Comparison of ENCODE assay signal across 10 cellular contexts in genomic region chr1:155134322-155134721, GRCh38. TPM values are rescaled to one million over a fixed set of nuclear protein-coding genes. Genes with fewer than 3 reads are reported as not detected.
A peak's percentile ranks its signal among the peaks of the same experiment; 100 is the strongest.
DNase-seq lines count a peak whose midpoint lies in the region; ATAC-seq, FAIRE-seq and TF ChIP-seq lines count a peak whose summit lies in the region.
"Had no signal": no experiment of that assay in that cellular context is flagged by ENCODE, and none has a peak within 500 bp of the region (broad histone marks: within the 10 kb centered on the region; RNA-seq: fewer than 3 reads in every experiment).

No MANE protein-coding gene starts in this region.

- H3K79me2 ChIP-seq in K562 (ENCODE audit: control insufficient read depth, insufficient read depth, low read length) = peaks cover 42% of the 10 kb centered on the region

- H3K9ac ChIP-seq in K562 (ENCODE audit: insufficient read depth in 1 of 2, low read depth in 2 of 2, low read length in 2 of 2) (peak overlapping the region; percentile 39 to 91; a peak in 3 of 4 replicates), mucosa of rectum (ENCODE audit: low read depth in 1 of 2, low read length in 2 of 2) (peak overlapping the region; percentile 65 to 96)

- no peaks in the 10 kb centered on the region for H3K9me1 ChIP-seq in K562 (ENCODE audit: control insufficient read depth, insufficient read depth, low read length)

- ATAC-seq in K562 = no peak
- no peak for ATAC-seq in upper lobe of left lung (ENCODE audit: low FRiP score in 2 of 2)

- peaks cover 20% of the 10 kb centered on the region for H3K36me3 Mint-ChIP-seq in activated naive CD4-positive, alpha-beta T cell treated with anti-CD3 and anti-CD28 coated beads, Interleukin-2, amount 10 ng/mL, durations not matched to agents 7 days and 5 days

- CTCF ChIA-PET in activated naive CD4-positive, alpha-beta T cell treated with anti-CD3 and anti-CD28 coated beads, Interleukin-2, amount 10 ng/mL, durations not matched to agents 7 days and 5 days (lab: Charles Lee) = interaction anchor here (1.0 to 2.4 kb wide), 5 partner anchors 32 to 49 kb away, joined by 3 to 12 read pairs (median 6); partner anchors contain the start of gene KRTCAP2
- CTCF ChIA-PET in K562 (lab: Yijun Ruan, JAX; ENCODE audit: low intra/inter-chr PET ratio) = no interaction called here

- TF ChIP-seq CTCF in K562 (IDR thresholded peaks at IDR 0.05 in 2 of 3, conservative IDR thresholded peaks at IDR 0.05 in 1 of 3; ENCODE audit: insufficient read depth in 2 of 3, low read depth in 1 of 3, low read length in 3 of 3) = no peak
- TF ChIP-seq CTCF in upper lobe of left lung (IDR thresholded peaks at IDR 0.05) = no peak

- WGBS in K562 (ENCODE audit: insufficient coverage, low coverage, missing lambda C conversion rate) = 63% methylated on average over 1 of the region's 1 CpG
- WGBS in upper lobe of left lung, 2 donors = 50 to 55% methylated on average over 1 of the region's 1 CpG

- no peak for TF ChIP-seq POLR2A in K562 (conservative IDR thresholded peaks at IDR 0.05)
- TF ChIP-seq POLR2A in upper lobe of left lung (IDR thresholded peaks at IDR 0.05) = no peak

- H3K4me3 ChIP-seq in K562 (peak overlapping the region; percentile 82; the same call in 1 of the 2 replicates), mucosa of rectum (ENCODE audit: low read length in 2 of 2) (peak overlapping the region in 1 of 2 donors; percentile 86), upper lobe of left lung (peak overlapping the region in 3 of 4 donors; percentile 55 to 67 (median 66))

- peak overlapping the region; percentile 95 for H3K4me3 Mint-ChIP-seq in activated naive CD4-positive, alpha-beta T cell treated with anti-CD3 and anti-CD28 coated beads, Interleukin-2, amount 10 ng/mL, durations not matched to agents 7 days and 5 days

- H3K9me3 ChIP-seq in K562 (replicated peaks; ENCODE audit: control insufficient read depth, insufficient read depth, low read depth, low read length) (no peaks in the 10 kb centered on the region), mucosa of rectum (ENCODE audit: control insufficient read depth in 2 of 2, low read length in 2 of 2) (no peaks in the 10 kb centered on the region), upper lobe of left lung (no peaks in the 10 kb centered on the region)
- H3K9me3 ChIP-seq: HAP-1 had no signal

- intact Hi-C loops in K562 (cut with micrococcal nuclease) = no loop called here

- H3K27ac Mint-ChIP-seq in activated naive CD4-positive, alpha-beta T cell treated with anti-CD3 and anti-CD28 coated beads, Interleukin-2, amount 10 ng/mL, durations not matched to agents 7 days and 5 days = no peak overlapping the region

- POLR2A ChIA-PET in K562 (lab: Yijun Ruan, JAX) = interaction anchor here (1.0 to 2.2 kb wide), 5 partner anchors 10 to 164 kb away, joined by 3 to 7 read pairs (median 3); partner anchors contain the start of gene SHC1

- peaks cover 44% of the 10 kb centered on the region for H3K36me3 ChIP-seq in K562 (ENCODE audit: control insufficient read depth, insufficient read depth, low read length)
- H3K36me3 ChIP-seq in mucosa of rectum (ENCODE audit: control insufficient read depth in 2 of 2, insufficient read depth in 2 of 2, low read length in 2 of 2) = peaks cover 25 to 28% of the 10 kb centered on the region in 2 donors
- peaks cover 15 to 45% (median 30%) of the 10 kb centered on the region in 4 donors for H3K36me3 ChIP-seq in upper lobe of left lung

- H3K27ac ChIP-seq in K562 (ENCODE audit: extremely low read depth, low read depth, low read length) = no peak overlapping the region
- peak overlapping the region; percentile 97 to 100 for H3K27ac ChIP-seq in mucosa of rectum (ENCODE audit: low read depth in 2 of 2, low read length in 2 of 2)
- peak overlapping the region; percentile 96 to 98 (median 98) for H3K27ac ChIP-seq in upper lobe of left lung

- no TSS peak for BruUV-seq in K562 (replicated peaks; lab: Mats Ljungman, UMichigan)

- in situ Hi-C loops in K562 (cut with MboI) = no loop called here
- in situ Hi-C loops in G401 (cut with HindIII; ENCODE audit: low sequenced_read_pairs) = no loop called here

- no peaks in the 10 kb centered on the region for H4K20me1 ChIP-seq in K562 (replicated peaks; ENCODE audit: control insufficient read depth, insufficient read depth, low read length)

- TF ChIP-seq RAD21 in K562 (CRISPR knock-in tag; conservative IDR thresholded peaks at IDR 0.05 in 1 of 2, IDR thresholded peaks at IDR 0.05 in 1 of 2) = no peak

- H3K27me3 ChIP-seq in K562 (ENCODE audit: control insufficient read depth in 2 of 2, insufficient read depth in 2 of 2, low read length in 2 of 2) (no peaks in the 10 kb centered on the region), mucosa of rectum (ENCODE audit: control insufficient read depth in 2 of 2, insufficient read depth in 2 of 2, low read length in 2 of 2) (no peaks in the 10 kb centered on the region), upper lobe of left lung (no peaks in the 10 kb centered on the region)

- H3K4me1 ChIP-seq in K562 (replicated peaks in 1 of 2; ENCODE audit: control insufficient read depth in 2 of 2, insufficient read depth in 2 of 2, low read length in 2 of 2) = peaks cover 57 to 69% of the 10 kb centered on the region in 2 experiments
- H3K4me1 ChIP-seq in mucosa of rectum (ENCODE audit: control insufficient read depth in 2 of 2, insufficient read depth in 2 of 2, low read length in 2 of 2) = peaks cover 44 to 71% of the 10 kb centered on the region in 2 donors
- H3K4me1 ChIP-seq in upper lobe of left lung = peaks cover 54 to 75% (median 57%) of the 10 kb centered on the region in 4 donors

- H3K27me3 Mint-ChIP-seq in activated naive CD4-positive, alpha-beta T cell treated with anti-CD3 and anti-CD28 coated beads, Interleukin-2, amount 10 ng/mL, durations not matched to agents 7 days and 5 days = peaks cover 18% of the 10 kb centered on the region

- no peak overlapping the region for H2AFZ ChIP-seq in K562 (ENCODE audit: low read depth, low read length)

- no peaks in the 10 kb centered on the region for H3K9me3 Mint-ChIP-seq in activated naive CD4-positive, alpha-beta T cell treated with anti-CD3 and anti-CD28 coated beads, Interleukin-2, amount 10 ng/mL, durations not matched to agents 7 days and 5 days

- DNase-seq in activated naive CD4-positive, alpha-beta T cell treated with anti-CD3 and anti-CD28 coated beads, Interleukin-2, amount 10 ng/mL, durations not matched to agents 7 days and 5 days = no peak
- no peak for DNase-seq in activated naive CD4-positive, alpha-beta T cell treated with Interleukin-2 at 50 U/mL for 16 hours
- DNase-seq in K562 (ENCODE audit: extremely low read depth in 1 of 4, low spot score in 3 of 4) (peak in 1 of 4 experiments; percentile 4), upper lobe of left lung (no peak), G401 (ENCODE audit: low spot score) (no peak), NCI-H1105 (lab: John Stamatoyannopoulos, UW) (no peak), NOMO-1 treated with DMSO at 0.1 percent for 48 hours (lab: John Stamatoyannopoulos, UW; ENCODE audit: unreplicated experiment) (no peak)
- DNase-seq: NCI-H2081 treated with DMSO at 0.1 percent for 48 hours had no signal

- no peak for FAIRE-seq in K562 (lab: Jason Lieb, UNC)

- peaks cover 44% of the 10 kb centered on the region for H3K4me1 Mint-ChIP-seq in activated naive CD4-positive, alpha-beta T cell treated with anti-CD3 and anti-CD28 coated beads, Interleukin-2, amount 10 ng/mL, durations not matched to agents 7 days and 5 days

- TF ChIP-seq EP300 in K562 (IDR thresholded peaks at IDR 0.05; ENCODE audit: low read length) (no peak), upper lobe of left lung (IDR thresholded peaks at IDR 0.05) (no peak)

- H3K4me2 ChIP-seq in K562 (ENCODE audit: insufficient read depth, low read length) = peak overlapping the region; percentile 84

RNA-seq across cellular contexts. Expression of gene SLC50A1, which starts 1.3 kb away (rescaled TPM):
- total RNA-seq in K562 (2011; cell fraction: chromatin; rRNA removed; ENCODE audit: low replicate concordance) = 42.6 and 72.0 TPM in 2 replicates
- total RNA-seq in K562 (2011; cell fraction: nucleolus; rRNA removed) = 92.6 and 100 TPM in 2 replicates
- 93.1 and 101 TPM in 2 replicates for total RNA-seq in K562 (2011; cell fraction: nucleoplasm; rRNA removed)
- total RNA-seq in K562 (2014; rRNA removed) = 59.2 and 68.1 TPM in 2 replicates
- 52.2 and 58.7 TPM in 2 replicates for total RNA-seq in K562 (2014; rRNA removed; fragmentation: Illumina TruSeq; extraction: Trizol)
- 62.7 and 64.0 TPM in 2 replicates for total RNA-seq in K562 (2015; rRNA removed; fragmentation: Illumina TruSeq; extraction: Trizol)
- total RNA-seq in K562 (2021) = 46.5 and 50.0 TPM in 2 replicates
- 88.3 and 91.9 TPM in 2 replicates for polyA plus RNA-seq in K562 (2011; rRNA removed)
- polyA plus RNA-seq in K562 (2011; cell fraction: cytosol; rRNA removed) = 161 TPM in 2 replicates
- 30.6 and 31.3 TPM in 2 replicates for polyA plus RNA-seq in K562 (2011; cell fraction: nucleus; rRNA removed)
- 55.7 and 78.0 TPM in 2 replicates for polyA plus RNA-seq in K562 (2012)
- 86.2 and 96.6 TPM in 2 replicates for polyA plus RNA-seq in K562 (2014; fragmentation: Illumina TruSeq; extraction: Trizol)
- 100 to 1,000 TPM; 103 to 132 TPM for polyA plus RNA-seq in K562 (2014; fragmentation: Nextera tagmentation; extraction: Ambion mirVana)
- polyA plus RNA-seq in K562 (2014; rRNA removed) = 91.7 and 99.4 TPM in 2 replicates
- 36.3 and 45.8 TPM in 2 replicates for polyA minus RNA-seq in K562 (2011; rRNA and poly(A)+ RNA removed)
- polyA minus RNA-seq in K562 (2011; cell fraction: cytosol; rRNA and poly(A)+ RNA removed) = 23.1 and 29.2 TPM in 2 replicates
- 8.1 and 9.3 TPM in 2 replicates for polyA minus RNA-seq in K562 (2011; cell fraction: nucleus; rRNA and poly(A)+ RNA removed)
- 10 to 100 TPM; 19.9 to 49.9 (median 42.7) TPM for total RNA-seq in upper lobe of left lung
- total RNA-seq in G401 (2014; rRNA removed; shearing (Covaris generic)) = 15.9 and 19.8 TPM in 2 replicates

RNA-seq across cellular contexts. Expression of gene DPM3, which starts 6.0 kb away (rescaled TPM):
- total RNA-seq in K562 (2011; cell fraction: chromatin; rRNA removed; ENCODE audit: low replicate concordance) = 7.1 and 27.9 TPM in 2 replicates
- 73.0 and 77.4 TPM in 2 replicates for total RNA-seq in K562 (2011; cell fraction: nucleolus; rRNA removed)
- total RNA-seq in K562 (2011; cell fraction: nucleoplasm; rRNA removed) = 47.4 and 60.5 TPM in 2 replicates
- total RNA-seq in K562 (2014; rRNA removed) (41.3 and 45.1 TPM in 2 replicates), K562 (2014; rRNA removed; fragmentation: Illumina TruSeq; extraction: Trizol) (1.8 and 3.7 TPM in 2 replicates), K562 (2015; rRNA removed; fragmentation: Illumina TruSeq; extraction: Trizol) (34.2 and 40.0 TPM in 2 replicates), K562 (2021) (92.1 and 94.2 TPM in 2 replicates), upper lobe of left lung (100 to 1,000 TPM in 2 of 6 donors, 10 to 100 TPM in 3, not detected in 1; 25.1 to 112 (median 67.5) TPM)
- polyA plus RNA-seq in K562 (2011; rRNA removed) (27.1 and 62.3 TPM in 2 replicates), K562 (2014; fragmentation: Illumina TruSeq; extraction: Trizol) (8.6 and 59.7 TPM in 2 replicates), K562 (2014; fragmentation: Nextera tagmentation; extraction: Ambion mirVana) (10 to 100 TPM; 12.6 to 36.4 TPM), K562 (2014; rRNA removed) (120 and 141 TPM in 2 replicates)
- polyA plus RNA-seq in K562 (2011; cell fraction: cytosol; rRNA removed) = 209 and 283 TPM in 2 replicates
- polyA plus RNA-seq in K562 (2011; cell fraction: nucleus; rRNA removed) = 63.1 and 75.1 TPM in 2 replicates
- 123 and 131 TPM in 2 replicates for polyA plus RNA-seq in K562 (2012)
- 6.0 and 10.0 TPM in 2 replicates for polyA minus RNA-seq in K562 (2011; rRNA and poly(A)+ RNA removed)
- polyA minus RNA-seq in K562 (2011; cell fraction: cytosol; rRNA and poly(A)+ RNA removed) = 11.5 and 13.6 TPM in 2 replicates
- polyA minus RNA-seq in K562 (2011; cell fraction: nucleus; rRNA and poly(A)+ RNA removed) = 12.2 and 13.9 TPM in 2 replicates
- 83.3 and 104 TPM in 2 replicates for total RNA-seq in G401 (2014; rRNA removed; shearing (Covaris generic))

RNA-seq across cellular contexts. Expression of gene EFNA1, which starts 6.6 kb away (rescaled TPM):
- total RNA-seq in K562 (2011; cell fraction: chromatin; rRNA removed; ENCODE audit: low replicate concordance) = 5.1 and 11.1 TPM in 2 replicates
- total RNA-seq in K562 (2011; cell fraction: nucleolus; rRNA removed) = 14.3 and 14.5 TPM in 2 replicates
- 10.1 and 15.0 TPM in 2 replicates for total RNA-seq in K562 (2011; cell fraction: nucleoplasm; rRNA removed)
- 2.5 and 2.6 TPM in 2 replicates for total RNA-seq in K562 (2014; rRNA removed)
- 1.9 and 2.1 TPM in 2 replicates for total RNA-seq in K562 (2014; rRNA removed; fragmentation: Illumina TruSeq; extraction: Trizol)
- 3.3 and 3.7 TPM in 2 replicates for total RNA-seq in K562 (2015; rRNA removed; fragmentation: Illumina TruSeq; extraction: Trizol)
- 2.6 and 2.7 TPM in 2 replicates for total RNA-seq in K562 (2021)
- polyA plus RNA-seq in K562 (2011; rRNA removed) = 9.3 and 14.1 TPM in 2 replicates
- polyA plus RNA-seq in K562 (2011; cell fraction: cytosol; rRNA removed) = 12.2 and 13.8 TPM in 2 replicates
- polyA plus RNA-seq in K562 (2011; cell fraction: nucleus; rRNA removed) = 9.8 and 11.9 TPM in 2 replicates
- polyA plus RNA-seq in K562 (2012) = 3.3 and 4.8 TPM in 2 replicates
- polyA plus RNA-seq in K562 (2014; fragmentation: Illumina TruSeq; extraction: Trizol) = 3.0 and 3.5 TPM in 2 replicates
- 1 to 10 TPM; 3.7 TPM for polyA plus RNA-seq in K562 (2014; fragmentation: Nextera tagmentation; extraction: Ambion mirVana)
- polyA plus RNA-seq in K562 (2014; rRNA removed) = 2.8 and 5.3 TPM in 2 replicates
- polyA minus RNA-seq in K562 (2011; rRNA and poly(A)+ RNA removed) = 5.8 and 6.6 TPM in 2 replicates
- polyA minus RNA-seq in K562 (2011; cell fraction: cytosol; rRNA and poly(A)+ RNA removed) = 8.0 and 16.9 TPM in 2 replicates
- polyA minus RNA-seq in K562 (2011; cell fraction: nucleus; rRNA and poly(A)+ RNA removed) = 3.9 and 4.4 TPM in 2 replicates
- total RNA-seq in upper lobe of left lung = 100 to 1,000 TPM; 131 to 226 (median 164) TPM
- total RNA-seq in G401 (2014; rRNA removed; shearing (Covaris generic)) = 2.8 and 5.3 TPM in 2 replicates

RNA-seq across cellular contexts. Expression of gene KRTCAP2, which starts 38.8 kb away (rescaled TPM):
- 114 and 195 TPM in 2 replicates for total RNA-seq in K562 (2011; cell fraction: chromatin; rRNA removed; ENCODE audit: low replicate concordance)
- 338 and 376 TPM in 2 replicates for total RNA-seq in K562 (2011; cell fraction: nucleolus; rRNA removed)
- 298 TPM in 2 replicates for total RNA-seq in K562 (2011; cell fraction: nucleoplasm; rRNA removed)
- 211 and 255 TPM in 2 replicates for total RNA-seq in K562 (2014; rRNA removed)
- total RNA-seq in K562 (2014; rRNA removed; fragmentation: Illumina TruSeq; extraction: Trizol) = 226 and 244 TPM in 2 replicates
- total RNA-seq in K562 (2015; rRNA removed; fragmentation: Illumina TruSeq; extraction: Trizol) = 290 and 294 TPM in 2 replicates
- 243 and 253 TPM in 2 replicates for total RNA-seq in K562 (2021)
- 129 and 178 TPM in 2 replicates for polyA plus RNA-seq in K562 (2011; rRNA removed)
- polyA plus RNA-seq in K562 (2011; cell fraction: cytosol; rRNA removed) = 462 and 551 TPM in 2 replicates
- 206 and 232 TPM in 2 replicates for polyA plus RNA-seq in K562 (2011; cell fraction: nucleus; rRNA removed)
- 327 and 494 TPM in 2 replicates for polyA plus RNA-seq in K562 (2012)
- 418 and 443 TPM in 2 replicates for polyA plus RNA-seq in K562 (2014; fragmentation: Illumina TruSeq; extraction: Trizol)
- polyA plus RNA-seq in K562 (2014; fragmentation: Nextera tagmentation; extraction: Ambion mirVana) = 100 to 1,000 TPM; 429 to 436 TPM
- 126 and 196 TPM in 2 replicates for polyA plus RNA-seq in K562 (2014; rRNA removed)
- polyA minus RNA-seq in K562 (2011; rRNA and poly(A)+ RNA removed) = 153 and 212 TPM in 2 replicates
- 167 and 266 TPM in 2 replicates for polyA minus RNA-seq in K562 (2011; cell fraction: cytosol; rRNA and poly(A)+ RNA removed)
- polyA minus RNA-seq in K562 (2011; cell fraction: nucleus; rRNA and poly(A)+ RNA removed) = 51.4 and 83.0 TPM in 2 replicates
- total RNA-seq in upper lobe of left lung = 100 to 1,000 TPM in 4 of 6 donors, 10 to 100 TPM in 2; 47.1 to 166 (median 131) TPM
- 177 and 223 TPM in 2 replicates for total RNA-seq in G401 (2014; rRNA removed; shearing (Covaris generic))

RNA-seq across cellular contexts. Expression of gene TRIM46, which starts 39.3 kb away (rescaled TPM):
- 0.95 and 1.8 TPM in 2 replicates for total RNA-seq in K562 (2011; cell fraction: chromatin; rRNA removed; ENCODE audit: low replicate concordance)
- 0.67 and 0.92 TPM in 2 replicates for total RNA-seq in K562 (2011; cell fraction: nucleolus; rRNA removed)
- total RNA-seq in K562 (2011; cell fraction: nucleoplasm; rRNA removed) = 0.66 and 1.1 TPM in 2 replicates
- total RNA-seq in K562 (2014; rRNA removed) (0.04 and 0.05 TPM in 2 replicates), K562 (2014; rRNA removed; fragmentation: Illumina TruSeq; extraction: Trizol) (not detected in 2 replicates), K562 (2015; rRNA removed; fragmentation: Illumina TruSeq; extraction: Trizol) (0.14 TPM in 1 of 2 replicates, not detected in the other), K562 (2021) (0.22 and 0.60 TPM in 2 replicates), upper lobe of left lung (under 1 TPM in 3 of 6 donors, not detected in 3; 0.30 to 0.64 (median 0.57) TPM)
- polyA plus RNA-seq in K562 (2011; rRNA removed) (0.08 and 0.12 TPM in 2 replicates), K562 (2014; fragmentation: Illumina TruSeq; extraction: Trizol) (0.15 and 0.18 TPM in 2 replicates), K562 (2014; fragmentation: Nextera tagmentation; extraction: Ambion mirVana) (not detected), K562 (2014; rRNA removed) (0.11 and 0.41 TPM in 2 replicates)
- 0.13 and 0.18 TPM in 2 replicates for polyA plus RNA-seq in K562 (2011; cell fraction: cytosol; rRNA removed)
- polyA plus RNA-seq in K562 (2011; cell fraction: nucleus; rRNA removed) = 0.59 and 0.64 TPM in 2 replicates
- polyA plus RNA-seq in K562 (2012) = 0.16 and 0.29 TPM in 2 replicates
- 0.09 TPM in 1 of 2 replicates, not detected in the other for polyA minus RNA-seq in K562 (2011; rRNA and poly(A)+ RNA removed)
- not detected in 2 replicates for polyA minus RNA-seq in K562 (2011; cell fraction: cytosol; rRNA and poly(A)+ RNA removed)
- polyA minus RNA-seq in K562 (2011; cell fraction: nucleus; rRNA and poly(A)+ RNA removed) = 0.13 TPM in 1 of 2 replicates, not detected in the other
- total RNA-seq in G401 (2014; rRNA removed; shearing (Covaris generic)) = 0.14 and 0.37 TPM in 2 replicates

Comparison
In these comparisons a context has a peak if more than half of its experiments do, and no peak if none do; other contexts are left out.
1. RNA of gene EFNA1, which starts 6.6 kb away (total RNA-seq): 131 to 226 TPM in upper lobe of left lung; 2.8 to 5.3 TPM in G401 and 1.9 to 15.0 TPM in K562; every median in the first group is over 4 times any median in the second.